In the genomic region with DNA sequence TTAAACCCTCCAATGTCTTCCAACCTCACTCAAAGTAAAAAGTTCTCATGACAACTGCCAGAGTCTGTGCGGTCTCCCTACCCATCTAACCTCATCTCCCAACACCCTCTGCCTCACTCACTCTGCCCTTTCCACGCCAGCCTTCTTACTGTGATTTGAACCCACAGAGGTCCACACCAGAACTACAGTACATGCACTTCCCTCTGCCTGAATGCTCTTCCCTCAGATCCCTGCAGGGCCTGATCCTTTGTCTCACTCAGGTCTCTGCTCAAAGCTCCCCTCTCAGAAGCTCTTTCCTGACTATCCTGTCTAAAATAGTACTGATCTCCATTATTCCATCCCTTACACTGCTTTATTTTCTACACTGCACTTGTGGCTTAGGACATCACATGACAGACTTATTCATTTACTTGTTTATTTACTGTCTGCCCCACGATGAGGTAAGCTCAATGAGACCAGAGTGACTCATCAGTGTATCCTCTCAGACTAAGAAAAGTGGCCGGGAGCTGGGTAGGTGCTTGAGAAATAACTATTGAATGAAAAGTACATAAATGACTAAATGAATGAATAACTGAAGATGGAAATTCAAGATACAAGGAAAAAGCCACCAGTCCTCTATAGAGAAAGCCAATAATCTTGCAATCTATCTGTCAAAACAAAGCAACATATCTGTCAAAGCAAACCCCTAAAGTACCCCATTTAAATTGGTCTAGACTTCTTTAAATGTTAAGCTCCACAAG, we compare ENCODE assay signal across 9 cellular contexts. TPM values are rescaled to one million over a fixed set of nuclear protein-coding genes. Genes with fewer than 3 reads are reported as not detected.
A peak's percentile ranks its signal among the peaks of the same experiment; 100 is the strongest.
DNase-seq lines count a peak whose midpoint lies in the region; ATAC-seq, FAIRE-seq and TF ChIP-seq lines count a peak whose summit lies in the region.
"Had no signal": no experiment of that assay in that cellular context is flagged by ENCODE, and none has a peak within 500 bp of the region (broad histone marks: within the 10 kb centered on the region; RNA-seq: fewer than 3 reads in every experiment).

No MANE protein-coding gene starts in this region.

- H3K9ac ChIP-seq in liver (ENCODE audit: low read depth in 1 of 2, low read length in 2 of 2), result no peak overlapping the region

- TF ChIP-seq CTCF in astrocyte of the cerebellum (IDR thresholded peaks at IDR 0.05; ENCODE audit: low read depth, low read length, missing control alignments) (no peak), liver (IDR thresholded peaks at IDR 0.05; ENCODE audit: low read depth, low read length, missing input control) (no peak), OCI-LY7 (conservative IDR thresholded peaks at IDR 0.05; ENCODE audit: low read length) (no peak), ascending aorta (IDR thresholded peaks at IDR 0.05) (no peak)

- FAIRE-seq in urothelium cell line (lab: Jason Lieb, UNC), result peak; percentile 93

- WGBS in liver, result 50% methylated on average over 4 of the region's 4 CpGs

- in situ Hi-C loops in astrocyte of the cerebellum (cut with HindIII; ENCODE audit: low sequenced_read_pairs), result no loop called here

- no peaks in the 10 kb centered on the region for H3K9me3 ChIP-seq in liver (ENCODE audit: control insufficient read depth in 4 of 4, low read length in 3 of 4)
- H3K9me3 ChIP-seq in OCI-LY7 (ENCODE audit: low read length), result no peaks in the 10 kb centered on the region
- no peaks in the 10 kb centered on the region for H3K9me3 ChIP-seq in ascending aorta

- H4K20me1 ChIP-seq in OCI-LY7 (ENCODE audit: insufficient read depth, low read length), result no peaks in the 10 kb centered on the region

- H3K79me2 ChIP-seq in ACC112 (ENCODE audit: control insufficient read depth, insufficient read depth, low read length, unreplicated experiment), result no peaks in the 10 kb centered on the region
- no peaks in the 10 kb centered on the region for H3K79me2 ChIP-seq in OCI-LY7 (ENCODE audit: insufficient read depth, low read depth, low read length)

- H3K4me1 ChIP-seq in ACC112 (ENCODE audit: control insufficient read depth, insufficient read depth, low read length, unreplicated experiment), result peaks cover 39% of the 10 kb centered on the region
- H3K4me1 ChIP-seq in liver (ENCODE audit: control insufficient read depth in 4 of 4, insufficient read depth in 4 of 4, low read length in 3 of 4), result peaks cover 0 to 6% (median 0%) of the 10 kb centered on the region in 4 donors
- H3K4me1 ChIP-seq in OCI-LY7 (ENCODE audit: insufficient read depth, low read length, poor library complexity, severe bottlenecking), result no peaks in the 10 kb centered on the region
- H3K4me1 ChIP-seq in ascending aorta, result peaks cover 3 to 6% of the 10 kb centered on the region in 2 donors

- H3K27ac ChIP-seq in ACC112 (ENCODE audit: low read depth, low read length), result peak overlapping the region; percentile 90
- H3K27ac ChIP-seq in liver (ENCODE audit: low read depth in 1 of 2, low read length in 2 of 2), result no peak overlapping the region
- no peak overlapping the region for H3K27ac ChIP-seq in OCI-LY7 (ENCODE audit: low read depth, low read length, poor library complexity, severe bottlenecking)
- H3K27ac ChIP-seq in ascending aorta, result no peak overlapping the region

- peak; percentile 85 for ATAC-seq in GM18907 (IDR thresholded peaks at IDR 0.05; ENCODE audit: unreplicated experiment)

- H3K36me3 ChIP-seq in ACC112 (ENCODE audit: insufficient read depth, low read length), result peaks cover 6% of the 10 kb centered on the region; the same call in 1 of the 2 replicates
- peaks cover 0 to 8% (median 0%) of the 10 kb centered on the region in 4 donors for H3K36me3 ChIP-seq in liver (ENCODE audit: control insufficient read depth in 4 of 4, insufficient read depth in 3 of 4, low read depth in 1 of 4, low read length in 3 of 4)
- no peaks in the 10 kb centered on the region; the same call in 1 of the 2 replicates for H3K36me3 ChIP-seq in OCI-LY7 (ENCODE audit: insufficient read depth, low read length)
- peaks cover under 1 to 44% of the 10 kb centered on the region in 2 donors for H3K36me3 ChIP-seq in ascending aorta

- H3K4me2 ChIP-seq in OCI-LY7 (ENCODE audit: low read length), result no peak overlapping the region

- DNase-seq in NCI-H2196 (lab: John Stamatoyannopoulos, UW; ENCODE audit: unreplicated experiment), result peak; percentile 87
- peak; percentile 87 for DNase-seq in astrocyte of the cerebellum (ENCODE audit: low read depth)
- peak; percentile 91 for DNase-seq in urothelium cell line (ENCODE audit: low spot score)
- no peak for DNase-seq in OCI-LY7 (ENCODE audit: low spot score)
- no peak for DNase-seq in ascending aorta (ENCODE audit: low spot score in 2 of 2)

- H3K27me3 ChIP-seq in ACC112 (ENCODE audit: insufficient read depth, low read length) (no peaks in the 10 kb centered on the region), liver (ENCODE audit: control insufficient read depth in 4 of 4, insufficient read depth in 4 of 4, low read length in 3 of 4) (no peaks in the 10 kb centered on the region), ascending aorta (no peaks in the 10 kb centered on the region)

- H3K9me2 ChIP-seq in OCI-LY7 (ENCODE audit: insufficient read depth, low read length), result no peaks in the 10 kb centered on the region

- CTCF ChIA-PET in OCI-LY7 (lab: Charles Lee; ENCODE audit: unreplicated experiment), result interaction anchor here (0.8 kb wide), 1 partner anchor 12 kb away, joined by 6 read pairs; no protein-coding TSS in a partner anchor

- no peak for TF ChIP-seq RAD21 in liver (IDR thresholded peaks at IDR 0.05)

- intact Hi-C loops in OCI-LY7 (cut with micrococcal nuclease; ENCODE audit: unreplicated experiment) (loop anchor here (5.0 kb wide), 1 partner anchor 249 kb away; no protein-coding TSS in a partner anchor), ascending aorta (cut with DNase I) (no loop called here)

- POLR2A ChIA-PET in OCI-LY7 (lab: Charles Lee), result interaction anchor here (0.9 to 1.5 kb wide), 4 partner anchors 10 to 122 kb away, joined by 5 to 7 read pairs (median 6); a partner anchor contains a TSS

- H2AFZ ChIP-seq in ACC112 (ENCODE audit: low read length, unreplicated experiment), result no peak overlapping the region
- no peak overlapping the region for H2AFZ ChIP-seq in OCI-LY7 (ENCODE audit: low read length)

- H3K4me3 ChIP-seq in ACC112 (ENCODE audit: low read depth, low read length) (peak overlapping the region; percentile 41; the same call in 1 of the 2 replicates), astrocyte of the cerebellum (ENCODE audit: low read depth, low read length) (no peak overlapping the region), liver (ENCODE audit: low read depth in 1 of 3, low read length in 3 of 3) (no peak overlapping the region), OCI-LY7 (ENCODE audit: low read depth, low read length, poor library complexity, severe bottlenecking) (no peak overlapping the region), ascending aorta (no peak overlapping the region)

- no TSS peak for BruUV-seq in OCI-LY7 (replicated peaks; lab: Mats Ljungman, UMichigan)

TF ChIP-seq in liver, 16 proteins besides CTCF, POLR2A, EP300 and RAD21 (continues in another document):
- TF ChIP-seq, protein P1, sequence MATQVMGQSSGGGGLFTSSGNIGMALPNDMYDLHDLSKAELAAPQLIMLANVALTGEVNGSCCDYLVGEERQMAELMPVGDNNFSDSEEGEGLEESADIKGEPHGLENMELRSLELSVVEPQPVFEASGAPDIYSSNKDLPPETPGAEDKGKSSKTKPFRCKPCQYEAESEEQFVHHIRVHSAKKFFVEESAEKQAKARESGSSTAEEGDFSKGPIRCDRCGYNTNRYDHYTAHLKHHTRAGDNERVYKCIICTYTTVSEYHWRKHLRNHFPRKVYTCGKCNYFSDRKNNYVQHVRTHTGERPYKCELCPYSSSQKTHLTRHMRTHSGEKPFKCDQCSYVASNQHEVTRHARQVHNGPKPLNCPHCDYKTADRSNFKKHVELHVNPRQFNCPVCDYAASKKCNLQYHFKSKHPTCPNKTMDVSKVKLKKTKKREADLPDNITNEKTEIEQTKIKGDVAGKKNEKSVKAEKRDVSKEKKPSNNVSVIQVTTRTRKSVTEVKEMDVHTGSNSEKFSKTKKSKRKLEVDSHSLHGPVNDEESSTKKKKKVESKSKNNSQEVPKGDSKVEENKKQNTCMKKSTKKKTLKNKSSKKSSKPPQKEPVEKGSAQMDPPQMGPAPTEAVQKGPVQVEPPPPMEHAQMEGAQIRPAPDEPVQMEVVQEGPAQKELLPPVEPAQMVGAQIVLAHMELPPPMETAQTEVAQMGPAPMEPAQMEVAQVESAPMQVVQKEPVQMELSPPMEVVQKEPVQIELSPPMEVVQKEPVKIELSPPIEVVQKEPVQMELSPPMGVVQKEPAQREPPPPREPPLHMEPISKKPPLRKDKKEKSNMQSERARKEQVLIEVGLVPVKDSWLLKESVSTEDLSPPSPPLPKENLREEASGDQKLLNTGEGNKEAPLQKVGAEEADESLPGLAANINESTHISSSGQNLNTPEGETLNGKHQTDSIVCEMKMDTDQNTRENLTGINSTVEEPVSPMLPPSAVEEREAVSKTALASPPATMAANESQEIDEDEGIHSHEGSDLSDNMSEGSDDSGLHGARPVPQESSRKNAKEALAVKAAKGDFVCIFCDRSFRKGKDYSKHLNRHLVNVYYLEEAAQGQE (IDR thresholded peaks at IDR 0.05), result peak; percentile 25
- no peak for TF ChIP-seq EGR1 (IDR thresholded peaks at IDR 0.05; ENCODE audit: low read depth in 2 of 2)
- TF ChIP-seq, protein P2, sequence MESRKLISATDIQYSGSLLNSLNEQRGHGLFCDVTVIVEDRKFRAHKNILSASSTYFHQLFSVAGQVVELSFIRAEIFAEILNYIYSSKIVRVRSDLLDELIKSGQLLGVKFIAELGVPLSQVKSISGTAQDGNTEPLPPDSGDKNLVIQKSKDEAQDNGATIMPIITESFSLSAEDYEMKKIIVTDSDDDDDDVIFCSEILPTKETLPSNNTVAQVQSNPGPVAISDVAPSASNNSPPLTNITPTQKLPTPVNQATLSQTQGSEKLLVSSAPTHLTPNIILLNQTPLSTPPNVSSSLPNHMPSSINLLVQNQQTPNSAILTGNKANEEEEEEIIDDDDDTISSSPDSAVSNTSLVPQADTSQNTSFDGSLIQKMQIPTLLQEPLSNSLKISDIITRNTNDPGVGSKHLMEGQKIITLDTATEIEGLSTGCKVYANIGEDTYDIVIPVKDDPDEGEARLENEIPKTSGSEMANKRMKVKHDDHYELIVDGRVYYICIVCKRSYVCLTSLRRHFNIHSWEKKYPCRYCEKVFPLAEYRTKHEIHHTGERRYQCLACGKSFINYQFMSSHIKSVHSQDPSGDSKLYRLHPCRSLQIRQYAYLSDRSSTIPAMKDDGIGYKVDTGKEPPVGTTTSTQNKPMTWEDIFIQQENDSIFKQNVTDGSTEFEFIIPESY (IDR thresholded peaks at IDR 0.05), result no peak

RNA-seq across cellular contexts. Expression of a gene that starts 17.1 kb away (rescaled TPM):
- total RNA-seq in liver (10 to 100 TPM in 1 of 2 donors, 1 to 10 TPM in 1; 5.3 to 13.1 TPM), OCI-LY7 (2022) (28.3 and 31.4 TPM in 2 replicates), ascending aorta (28.4 TPM)
- polyA plus RNA-seq in liver, result 1 to 10 TPM; 4.8 to 5.2 TPM
- 5.9 and 8.2 TPM in 2 replicates for total RNA-seq in OCI-LY7 (2014; rRNA removed; shearing (Covaris generic))

RNA-seq across cellular contexts. Expression of a gene that starts 17.2 kb away (rescaled TPM):
- total RNA-seq in liver (100 to 1,000 TPM in 1 of 2 donors, 10 to 100 TPM in 1; 14.9 to 183 TPM), OCI-LY7 (2022) (53.6 and 55.6 TPM in 2 replicates), ascending aorta (22.6 TPM)
- 10 to 100 TPM; 52.0 to 70.4 TPM for polyA plus RNA-seq in liver
- 39.9 and 43.0 TPM in 2 replicates for total RNA-seq in OCI-LY7 (2014; rRNA removed; shearing (Covaris generic))

RNA-seq across cellular contexts. Expression of a gene that starts 32.6 kb away (rescaled TPM):
- total RNA-seq in liver (not detected), OCI-LY7 (2022) (not detected in 2 replicates), ascending aorta (not detected)
- polyA plus RNA-seq in liver, result not detected
- total RNA-seq in OCI-LY7 (2014; rRNA removed; shearing (Covaris generic)), result not detected in 2 replicates
- total RNA-seq: urinary bladder had no signal
- polyA plus RNA-seq: urinary bladder had no signal

Comparison
In these comparisons a context has a peak if more than half of its experiments do, and no peak if none do; other contexts are left out.
1. DNase-seq: peak in NCI-H2196 (single experiment), astrocyte of the cerebellum (single experiment) and urothelium cell line (single experiment); none in OCI-LY7 (single experiment) and ascending aorta (0 of 2).